ENCODE assay signal across 34 cellular contexts in the genomic region with DNA sequence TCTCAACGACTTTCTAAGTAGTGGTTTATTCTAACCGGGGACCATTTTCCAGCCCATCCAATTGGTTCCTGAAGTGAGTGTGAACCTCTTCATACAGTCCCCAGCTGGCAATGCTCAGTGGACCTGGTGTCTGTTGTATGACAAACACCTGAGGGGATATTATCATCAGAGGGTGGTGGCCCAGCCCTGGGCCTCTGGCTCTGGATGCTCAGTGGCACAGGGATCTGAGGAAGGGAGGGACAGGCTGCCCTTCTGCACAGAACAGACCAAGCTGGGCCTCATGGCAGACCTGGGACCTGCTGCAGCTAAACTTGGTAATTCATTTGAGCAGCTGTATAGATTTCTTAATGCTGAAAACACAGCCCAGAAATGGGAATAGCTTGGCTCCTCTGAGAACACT.
"Had no signal": no experiment of that assay in that cellular context is flagged by ENCODE, and none has a peak within 500 bp of the region (broad histone marks: within the 10 kb centered on the region; RNA-seq: fewer than 3 reads in every experiment).

No MANE protein-coding gene starts in this region.

- H3K9me3 ChIP-seq: MG63 had no signal

- DNase-seq: Karpas-422, Kasumi-1, MG63, MM.1S, MV-4-11, NCI-H1048, NCI-H1092, NCI-H1092 treated with DMSO at 0.1 percent for 48 hours, NCI-H1105, NCI-H1105 treated with DMSO at 0.1 percent for 48 hours, NCI-H1417, NCI-H1417 treated with DMSO at 0.1 percent for 48 hours, NCI-H1436, NCI-H1436 treated with DMSO at 0.1 percent for 48 hours, NCI-H146, NCI-H1694, NCI-H1694 treated with DMSO at 0.1 percent for 48 hours, NCI-H187, NCI-H187 treated with DMSO at 0.1 percent for 48 hours, NCI-H1930, NCI-H2029, NCI-H2029 treated with DMSO at 0.1 percent for 48 hours, NCI-H2081, NCI-H2081 treated with DMSO at 0.1 percent for 48 hours, NCI-H2107, NCI-H2171, NCI-H2171 treated with DMSO at 0.1 percent for 48 hours, NCI-H2227 treated with DMSO at 0.1 percent for 48 hours, NCI-H226, NCI-H345, NCI-H446, NCI-H446 treated with DMSO at 0.1 percent for 48 hours, NCI-H510A, NCI-H510A treated with DMSO at 0.1 percent for 48 hours had no signal

- H3K36me3 ChIP-seq: MG63 had no signal

- H3K4me3 ChIP-seq: MG63 had no signal

- H3K27me3 ChIP-seq: MG63 had no signal
